Comparison of ENCODE assay signal across 22 cellular contexts in genomic region chr21:42623684-42624083, GRCh38.
"Had no signal": no experiment of that assay in that cellular context is flagged by ENCODE, and none has a peak within 500 bp of the region (broad histone marks: within the 10 kb centered on the region; RNA-seq: fewer than 3 reads in every experiment).

No MANE protein-coding gene starts in this region.

- H3K9me3 Mint-ChIP-seq: activated B cell treated with CpG ODN at 0.5 μM for 24 hours; activated naive CD4-positive, alpha-beta T cell treated with anti-CD3 and anti-CD28 coated beads for 36 hours; activated T-cell treated with anti-CD3 and anti-CD28 coated beads, Interleukin-2, amount 50 U/mL, for 24 hours; activated T-helper 2 cell treated with anti-CD3 and anti-CD28 coated beads, Interferon-gamma antibody, Interleukin-2, Interleukin-4, amounts not matched to agents 10 μg/mL and 5 μg/mL and 100 μg/mL, durations not matched to agents 14 hours and 24 hours and 36 hours; stimulated activated effector memory CD8-positive, alpha-beta T cell treated with anti-CD3 and anti-CD28 coated beads, Interleukin-12 subunit alpha, Interleukin-12 subunit beta, amount 100 ng/mL, for 72 hours; stimulated activated naive CD8-positive, alpha-beta T cell treated with anti-CD3 and anti-CD28 coated beads, Interleukin-15, amount 100 ng/mL, for 72 hours had no signal

- H3K4me3 Mint-ChIP-seq: activated B cell treated with CpG ODN at 0.5 μM for 24 hours; activated CD4-positive, alpha-beta T cell treated with anti-CD3 and anti-CD28 coated beads for 36 hours; activated naive CD4-positive, alpha-beta T cell treated with anti-CD3 and anti-CD28 coated beads for 36 hours; activated T-cell treated with anti-CD3 and anti-CD28 coated beads, Interleukin-2, amount 50 U/mL, for 24 hours; naive B cell; stimulated activated effector memory CD8-positive, alpha-beta T cell treated with anti-CD3 and anti-CD28 coated beads, Interleukin-12 subunit alpha, Interleukin-12 subunit beta, amount 100 ng/mL, for 72 hours; stimulated activated naive CD8-positive, alpha-beta T cell treated with anti-CD3 and anti-CD28 coated beads, Interleukin-15, amount 100 ng/mL, for 72 hours had no signal

- H3K36me3 Mint-ChIP-seq: naive B cell; stimulated activated effector memory CD8-positive, alpha-beta T cell treated with anti-CD3 and anti-CD28 coated beads, Interleukin-12 subunit alpha, Interleukin-12 subunit beta, amount 100 ng/mL, for 72 hours had no signal

- FAIRE-seq: endometrium, urothelium cell line had no signal

- DNase-seq: activated B cell treated with CpG ODN at 0.5 μM for 24 hours; activated CD4-positive, alpha-beta T cell treated with anti-CD3 and anti-CD28 coated beads for 36 hours; activated CD4-positive, alpha-beta T cell treated with anti-CD3 and anti-CD28 coated beads, Interleukin-2, amount 50 U/mL, for 4 hours; activated CD8-positive, alpha-beta memory T cell treated with anti-CD3 and anti-CD28 coated beads for 24 hours; activated CD8-positive, alpha-beta memory T cell treated with anti-CD3 and anti-CD28 coated beads, Interleukin-2, amount 50 U/mL, for 4 hours; activated naive CD4-positive, alpha-beta T cell treated with anti-CD3 and anti-CD28 coated beads for 36 hours; activated T-cell treated with anti-CD3 and anti-CD28 coated beads, Interleukin-2, amount 50 U/mL, for 24 hours; amygdala; heart right ventricle; lower lobe of right lung; mesendoderm; naive B cell; stimulated activated CD4-positive, alpha-beta T cell treated with anti-CD3 and anti-CD28 coated beads, Interleukin-1b, Interleukin-23, amount 100 ng/mL, for 48 hours; stimulated activated naive CD8-positive, alpha-beta T cell treated with anti-CD3 and anti-CD28 coated beads, Interleukin-15, amount 100 ng/mL, for 72 hours; T-helper 1 cell; T-helper 9 cell had no signal

- H3K27me3 Mint-ChIP-seq: activated CD4-positive, alpha-beta T cell treated with anti-CD3 and anti-CD28 coated beads for 36 hours; activated T-cell treated with anti-CD3 and anti-CD28 coated beads, Interleukin-2, amount 50 U/mL, for 24 hours had no signal

- H3K9me3 ChIP-seq: heart right ventricle, lower lobe of right lung, prostate gland, tibial nerve had no signal

- H3K27ac ChIP-seq: heart right ventricle, lower lobe of right lung, prostate gland had no signal

- H3K27ac Mint-ChIP-seq: activated B cell treated with CpG ODN at 0.5 μM for 24 hours; activated CD4-positive, alpha-beta T cell treated with anti-CD3 and anti-CD28 coated beads for 36 hours; activated naive CD4-positive, alpha-beta T cell treated with anti-CD3 and anti-CD28 coated beads for 36 hours; activated T-cell treated with anti-CD3 and anti-CD28 coated beads, Interleukin-2, amount 50 U/mL, for 24 hours; activated T-helper 2 cell treated with anti-CD3 and anti-CD28 coated beads, Interferon-gamma antibody, Interleukin-2, Interleukin-4, amounts not matched to agents 10 μg/mL and 5 μg/mL and 100 μg/mL, durations not matched to agents 14 hours and 24 hours and 36 hours; stimulated activated effector memory CD8-positive, alpha-beta T cell treated with anti-CD3 and anti-CD28 coated beads, Interleukin-12 subunit alpha, Interleukin-12 subunit beta, amount 100 ng/mL, for 72 hours; stimulated activated naive CD8-positive, alpha-beta T cell treated with anti-CD3 and anti-CD28 coated beads, Interleukin-15, amount 100 ng/mL, for 72 hours had no signal

- H3K4me1 Mint-ChIP-seq: activated CD4-positive, alpha-beta T cell treated with anti-CD3 and anti-CD28 coated beads for 36 hours; stimulated activated effector memory CD8-positive, alpha-beta T cell treated with anti-CD3 and anti-CD28 coated beads, Interleukin-12 subunit alpha, Interleukin-12 subunit beta, amount 100 ng/mL, for 72 hours; stimulated activated naive CD8-positive, alpha-beta T cell treated with anti-CD3 and anti-CD28 coated beads, Interleukin-15, amount 100 ng/mL, for 72 hours had no signal

- H3K4me1 ChIP-seq: lower lobe of right lung, prostate gland had no signal

- ATAC-seq: activated CD4-positive, alpha-beta T cell treated with anti-CD3 and anti-CD28 coated beads for 36 hours; heart right ventricle; stimulated activated effector memory CD8-positive, alpha-beta T cell treated with anti-CD3 and anti-CD28 coated beads, Interleukin-12 subunit alpha, Interleukin-12 subunit beta, amount 100 ng/mL, for 72 hours; stimulated activated naive CD8-positive, alpha-beta T cell treated with anti-CD3 and anti-CD28 coated beads, Interleukin-15, amount 100 ng/mL, for 72 hours had no signal

- H3K4me3 ChIP-seq: heart right ventricle, lower lobe of right lung, prostate gland, tibial nerve had no signal

- H3K36me3 ChIP-seq: heart right ventricle, lower lobe of right lung, prostate gland, tibial nerve had no signal
